In genomic region chr16:19542138-19542821, GRCh38 we compare ENCODE assay signal across 15 cellular contexts. TPM values are rescaled to one million over a fixed set of nuclear protein-coding genes. Genes with fewer than 3 reads are reported as not detected.
DNase-seq lines count a peak whose midpoint lies in the region; ATAC-seq and FAIRE-seq lines count a peak whose summit lies in the region.
"Had no signal": no experiment of that assay in that cellular context is flagged by ENCODE, and none has a peak within 500 bp of the region (broad histone marks: within the 10 kb centered on the region; RNA-seq: fewer than 3 reads in every experiment).

No MANE protein-coding gene starts in this region.

- peak; percentile 80 for DNase-seq in NCI-H1092 (lab: John Stamatoyannopoulos, UW)
- peak; percentile 96 for DNase-seq in NCI-H2196 (lab: John Stamatoyannopoulos, UW; ENCODE audit: unreplicated experiment)
- no peak for DNase-seq in activated T-helper 2 cell treated with anti-CD3 and anti-CD28 coated beads, Interferon-gamma antibody, Interleukin-2, Interleukin-4, amounts not matched to agents 10 μg/mL and 5 μg/mL and 100 μg/mL, durations not matched to agents 14 hours and 24 hours and 36 hours (ENCODE audit: low spot score)
- peak; percentile 87 for DNase-seq in small intestine
- no peak for DNase-seq in activated CD4-positive, alpha-beta T cell treated with anti-CD3 and anti-CD28 coated beads, Interleukin-2, amount 10 ng/mL, durations not matched to agents 24 days and 14 days
- no peak for DNase-seq in stimulated activated CD4-positive, alpha-beta T cell treated with anti-CD3 and anti-CD28 coated beads, Interleukin-12 subunit alpha, Interleukin-12 subunit beta, amount 100 ng/mL, for 4 hours
- no peak for DNase-seq in MV-4-11 (lab: John Stamatoyannopoulos, UW)
- DNase-seq: activated CD4-positive, alpha-beta memory T cell treated with anti-CD3 and anti-CD28 coated beads, Interleukin-2, amount 10 ng/mL, durations not matched to agents 7 days and 5 days; activated gamma-delta T cell treated with Interleukin-2 at 50 U/mL for 16 hours; H7; naive thymus-derived CD8-positive, alpha-beta T cell had no signal

- no peaks in the 10 kb centered on the region for H3K9me3 ChIP-seq in small intestine (ENCODE audit: control insufficient read depth, low read depth)
- H3K9me3 ChIP-seq: right atrium auricular region had no signal

- H3K27me3 ChIP-seq in small intestine (ENCODE audit: control insufficient read depth in 2 of 2, insufficient read depth in 2 of 2, low read length in 2 of 2), result no peaks in the 10 kb centered on the region
- H3K27me3 ChIP-seq: BLaER1, right atrium auricular region had no signal

- no peaks in the 10 kb centered on the region for H3K4me1 ChIP-seq in small intestine (ENCODE audit: control insufficient read depth in 2 of 2, insufficient read depth in 1 of 2, low read depth in 1 of 2, low read length in 1 of 2)
- H3K4me1 ChIP-seq: BLaER1, right atrium auricular region had no signal

- 20 to 67% (median 41%) methylated on average over 3 of the region's 3 CpGs for WGBS in small intestine, 3 donors

- H3K27ac Mint-ChIP-seq in activated T-helper 2 cell treated with anti-CD3 and anti-CD28 coated beads, Interferon-gamma antibody, Interleukin-2, Interleukin-4, amounts not matched to agents 10 μg/mL and 5 μg/mL and 100 μg/mL, durations not matched to agents 14 hours and 24 hours and 36 hours, result peak overlapping the region; percentile 58
- H3K27ac Mint-ChIP-seq in activated CD4-positive, alpha-beta T cell treated with anti-CD3 and anti-CD28 coated beads, Interleukin-2, amount 10 ng/mL, durations not matched to agents 24 days and 14 days, result no peak overlapping the region
- H3K27ac Mint-ChIP-seq: activated CD4-positive, alpha-beta memory T cell treated with anti-CD3 and anti-CD28 coated beads, Interleukin-2, amount 10 ng/mL, durations not matched to agents 7 days and 5 days had no signal

- no peak overlapping the region for H3K4me3 Mint-ChIP-seq in activated T-helper 2 cell treated with anti-CD3 and anti-CD28 coated beads, Interferon-gamma antibody, Interleukin-2, Interleukin-4, amounts not matched to agents 10 μg/mL and 5 μg/mL and 100 μg/mL, durations not matched to agents 14 hours and 24 hours and 36 hours (ENCODE audit: low read depth)
- H3K4me3 Mint-ChIP-seq in activated CD4-positive, alpha-beta T cell treated with anti-CD3 and anti-CD28 coated beads, Interleukin-2, amount 10 ng/mL, durations not matched to agents 24 days and 14 days, result no peak overlapping the region
- H3K4me3 Mint-ChIP-seq: activated CD4-positive, alpha-beta memory T cell treated with anti-CD3 and anti-CD28 coated beads, Interleukin-2, amount 10 ng/mL, durations not matched to agents 7 days and 5 days; naive thymus-derived CD8-positive, alpha-beta T cell had no signal

- H3K27ac ChIP-seq in small intestine (ENCODE audit: low read depth in 1 of 2, low read length in 1 of 2), result no peak overlapping the region
- H3K27ac ChIP-seq: BLaER1, right atrium auricular region had no signal

- peaks cover 13% of the 10 kb centered on the region for H3K4me1 Mint-ChIP-seq in activated T-helper 2 cell treated with anti-CD3 and anti-CD28 coated beads, Interferon-gamma antibody, Interleukin-2, Interleukin-4, amounts not matched to agents 10 μg/mL and 5 μg/mL and 100 μg/mL, durations not matched to agents 14 hours and 24 hours and 36 hours (ENCODE audit: low read depth)
- peaks cover 5% of the 10 kb centered on the region for H3K4me1 Mint-ChIP-seq in activated CD4-positive, alpha-beta T cell treated with anti-CD3 and anti-CD28 coated beads, Interleukin-2, amount 10 ng/mL, durations not matched to agents 24 days and 14 days
- H3K4me1 Mint-ChIP-seq: naive thymus-derived CD8-positive, alpha-beta T cell had no signal

- H3K27me3 Mint-ChIP-seq in activated T-helper 2 cell treated with anti-CD3 and anti-CD28 coated beads, Interferon-gamma antibody, Interleukin-2, Interleukin-4, amounts not matched to agents 10 μg/mL and 5 μg/mL and 100 μg/mL, durations not matched to agents 14 hours and 24 hours and 36 hours (ENCODE audit: low read depth), result no peaks in the 10 kb centered on the region
- no peaks in the 10 kb centered on the region for H3K27me3 Mint-ChIP-seq in activated CD4-positive, alpha-beta T cell treated with anti-CD3 and anti-CD28 coated beads, Interleukin-2, amount 10 ng/mL, durations not matched to agents 24 days and 14 days
- H3K27me3 Mint-ChIP-seq: activated CD4-positive, alpha-beta memory T cell treated with anti-CD3 and anti-CD28 coated beads, Interleukin-2, amount 10 ng/mL, durations not matched to agents 7 days and 5 days; naive thymus-derived CD8-positive, alpha-beta T cell had no signal

- FAIRE-seq in small intestine (lab: Jason Lieb, UNC), result no peak

- H3K36me3 ChIP-seq in small intestine (ENCODE audit: control insufficient read depth in 2 of 2, insufficient read depth in 2 of 2, low read length in 2 of 2), result peaks cover 1 to 8% of the 10 kb centered on the region in 2 donors

- no peak for ATAC-seq in HG03432 (IDR thresholded peaks at IDR 0.05; ENCODE audit: unreplicated experiment)
- ATAC-seq: naive thymus-derived CD8-positive, alpha-beta T cell; Panc1 had no signal

- H3K9me3 Mint-ChIP-seq in activated T-helper 2 cell treated with anti-CD3 and anti-CD28 coated beads, Interferon-gamma antibody, Interleukin-2, Interleukin-4, amounts not matched to agents 10 μg/mL and 5 μg/mL and 100 μg/mL, durations not matched to agents 14 hours and 24 hours and 36 hours, result peaks cover 10% of the 10 kb centered on the region
- no peaks in the 10 kb centered on the region for H3K9me3 Mint-ChIP-seq in activated CD4-positive, alpha-beta T cell treated with anti-CD3 and anti-CD28 coated beads, Interleukin-2, amount 10 ng/mL, durations not matched to agents 24 days and 14 days

- intact Hi-C loops in activated T-helper 2 cell treated with anti-CD3 and anti-CD28 coated beads, Interferon-gamma antibody, Interleukin-2, Interleukin-4, amounts not matched to agents 10 μg/mL and 5 μg/mL and 100 μg/mL, durations not matched to agents 14 hours and 24 hours and 36 hours (cut with micrococcal nuclease), result no loop called here
- intact Hi-C loops in activated CD4-positive, alpha-beta T cell treated with anti-CD3 and anti-CD28 coated beads, Interleukin-2, amount 10 ng/mL, durations not matched to agents 24 days and 14 days (cut with micrococcal nuclease), result no loop called here

- no peak overlapping the region for H3K4me3 ChIP-seq in small intestine (ENCODE audit: low read depth in 1 of 2, low read length in 2 of 2)
- H3K4me3 ChIP-seq: BLaER1, right atrium auricular region had no signal

- H3K36me3 Mint-ChIP-seq in activated T-helper 2 cell treated with anti-CD3 and anti-CD28 coated beads, Interferon-gamma antibody, Interleukin-2, Interleukin-4, amounts not matched to agents 10 μg/mL and 5 μg/mL and 100 μg/mL, durations not matched to agents 14 hours and 24 hours and 36 hours (ENCODE audit: low read depth), result peaks cover 65% of the 10 kb centered on the region
- H3K36me3 Mint-ChIP-seq in activated CD4-positive, alpha-beta T cell treated with anti-CD3 and anti-CD28 coated beads, Interleukin-2, amount 10 ng/mL, durations not matched to agents 24 days and 14 days (ENCODE audit: low read depth), result peaks cover 45% of the 10 kb centered on the region

RNA-seq across cellular contexts. Expression of gene VPS35L, which starts 13.2 kb away (rescaled TPM):
- total RNA-seq in activated T-helper 2 cell treated with anti-CD3 and anti-CD28 coated beads, Interferon-gamma antibody, Interleukin-2, Interleukin-4, amounts not matched to agents 10 μg/mL and 5 μg/mL and 100 μg/mL, durations not matched to agents 14 hours and 24 hours and 36 hours, result 44.3 and 45.7 TPM in 2 replicates
- polyA plus RNA-seq in small intestine, result 10 to 100 TPM; 15.1 to 28.9 (median 25.5) TPM
- total RNA-seq in activated CD4-positive, alpha-beta T cell treated with anti-CD3 and anti-CD28 coated beads, Interleukin-2, amount 10 ng/mL, durations not matched to agents 24 days and 14 days, result 37.8 and 41.9 TPM in 2 replicates

RNA-seq across cellular contexts. Expression of gene CCP110, which starts 18.5 kb away (rescaled TPM):
- total RNA-seq in activated T-helper 2 cell treated with anti-CD3 and anti-CD28 coated beads, Interferon-gamma antibody, Interleukin-2, Interleukin-4, amounts not matched to agents 10 μg/mL and 5 μg/mL and 100 μg/mL, durations not matched to agents 14 hours and 24 hours and 36 hours, result 25.9 and 30.2 TPM in 2 replicates
- 1 to 10 TPM; 2.0 to 5.3 (median 2.7) TPM for polyA plus RNA-seq in small intestine
- 25.4 and 31.7 TPM in 2 replicates for total RNA-seq in activated CD4-positive, alpha-beta T cell treated with anti-CD3 and anti-CD28 coated beads, Interleukin-2, amount 10 ng/mL, durations not matched to agents 24 days and 14 days

RNA-seq across cellular contexts. Expression of gene GDE1, which starts 20.4 kb away (rescaled TPM):
- 32.4 and 32.8 TPM in 2 replicates for total RNA-seq in activated T-helper 2 cell treated with anti-CD3 and anti-CD28 coated beads, Interferon-gamma antibody, Interleukin-2, Interleukin-4, amounts not matched to agents 10 μg/mL and 5 μg/mL and 100 μg/mL, durations not matched to agents 14 hours and 24 hours and 36 hours
- 10 to 100 TPM; 29.7 to 44.5 (median 33.2) TPM for polyA plus RNA-seq in small intestine
- total RNA-seq in activated CD4-positive, alpha-beta T cell treated with anti-CD3 and anti-CD28 coated beads, Interleukin-2, amount 10 ng/mL, durations not matched to agents 24 days and 14 days, result 25.2 and 28.7 TPM in 2 replicates

Comparison
In these comparisons a context has a peak if more than half of its experiments do, and no peak if none do; other contexts are left out.
1. DNase-seq: peak in NCI-H1092 (single experiment), NCI-H2196 (single experiment) and small intestine (single experiment); none in activated T-helper 2 cell treated with anti-CD3 and anti-CD28 coated beads, Interferon-gamma antibody, Interleukin-2, Interleukin-4, amounts not matched to agents 10 μg/mL and 5 μg/mL and 100 μg/mL, durations not matched to agents 14 hours and 24 hours and 36 hours (single experiment), activated CD4-positive, alpha-beta T cell treated with anti-CD3 and anti-CD28 coated beads, Interleukin-2, amount 10 ng/mL, durations not matched to agents 24 days and 14 days (single experiment), stimulated activated CD4-positive, alpha-beta T cell treated with anti-CD3 and anti-CD28 coated beads, Interleukin-12 subunit alpha, Interleukin-12 subunit beta, amount 100 ng/mL, for 4 hours (single experiment) and MV-4-11 (single experiment).